ENCODE assay signal across 1 cellular context in the genomic region with DNA sequence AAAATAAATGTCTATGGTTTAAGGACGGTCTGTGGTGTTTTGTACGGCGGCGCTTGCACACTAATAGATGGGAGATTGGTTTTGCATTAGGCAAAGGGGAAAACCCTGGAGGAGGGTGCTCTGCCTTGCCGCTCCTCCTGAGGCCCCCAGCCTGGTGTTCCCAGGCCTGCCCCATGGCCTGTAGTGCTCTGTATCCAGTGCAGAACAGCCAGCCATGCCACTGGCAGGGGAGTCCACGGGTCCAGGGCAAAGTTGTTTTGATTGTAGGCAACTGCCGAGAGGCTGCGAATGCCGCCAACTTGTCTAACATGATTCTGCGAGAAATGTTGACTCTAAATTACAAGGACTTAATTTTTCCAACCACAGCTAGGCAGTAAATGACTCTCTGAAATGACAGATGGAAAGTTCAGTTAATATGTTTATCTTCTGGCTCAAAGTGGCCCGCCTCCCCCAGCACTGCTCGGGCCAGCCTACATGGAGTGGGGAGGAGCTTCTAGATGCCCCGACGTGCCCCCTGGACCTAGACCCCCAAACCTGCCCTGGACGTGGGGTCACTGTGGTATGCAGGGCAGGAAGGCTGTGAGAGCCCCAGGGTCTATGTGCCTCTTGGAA.
TF ChIP-seq lines count a peak whose summit lies in the region.

No MANE protein-coding gene starts in this region.

TF ChIP-seq in HepG2, 621 proteins besides CTCF, POLR2A, EP300 and RAD21 (continued from another document):
- TF ChIP-seq, protein P1, sequence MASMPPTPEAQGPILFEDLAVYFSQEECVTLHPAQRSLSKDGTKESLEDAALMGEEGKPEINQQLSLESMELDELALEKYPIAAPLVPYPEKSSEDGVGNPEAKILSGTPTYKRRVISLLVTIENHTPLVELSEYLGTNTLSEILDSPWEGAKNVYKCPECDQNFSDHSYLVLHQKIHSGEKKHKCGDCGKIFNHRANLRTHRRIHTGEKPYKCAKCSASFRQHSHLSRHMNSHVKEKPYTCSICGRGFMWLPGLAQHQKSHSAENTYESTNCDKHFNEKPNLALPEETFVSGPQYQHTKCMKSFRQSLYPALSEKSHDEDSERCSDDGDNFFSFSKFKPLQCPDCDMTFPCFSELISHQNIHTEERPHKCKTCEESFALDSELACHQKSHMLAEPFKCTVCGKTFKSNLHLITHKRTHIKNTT (CRISPR knock-in tag; IDR thresholded peaks at IDR 0.05), result no peak
- TF ChIP-seq, protein P2, sequence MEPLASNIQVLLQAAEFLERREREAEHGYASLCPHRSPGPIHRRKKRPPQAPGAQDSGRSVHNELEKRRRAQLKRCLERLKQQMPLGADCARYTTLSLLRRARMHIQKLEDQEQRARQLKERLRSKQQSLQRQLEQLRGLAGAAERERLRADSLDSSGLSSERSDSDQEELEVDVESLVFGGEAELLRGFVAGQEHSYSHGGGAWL (CRISPR knock-in tag; IDR thresholded peaks at IDR 0.05), result no peak
TF ChIP-seq in HepG2: peak in this region for 0.
